ENCODE assay signal across 1 cellular context in the genomic region with DNA sequence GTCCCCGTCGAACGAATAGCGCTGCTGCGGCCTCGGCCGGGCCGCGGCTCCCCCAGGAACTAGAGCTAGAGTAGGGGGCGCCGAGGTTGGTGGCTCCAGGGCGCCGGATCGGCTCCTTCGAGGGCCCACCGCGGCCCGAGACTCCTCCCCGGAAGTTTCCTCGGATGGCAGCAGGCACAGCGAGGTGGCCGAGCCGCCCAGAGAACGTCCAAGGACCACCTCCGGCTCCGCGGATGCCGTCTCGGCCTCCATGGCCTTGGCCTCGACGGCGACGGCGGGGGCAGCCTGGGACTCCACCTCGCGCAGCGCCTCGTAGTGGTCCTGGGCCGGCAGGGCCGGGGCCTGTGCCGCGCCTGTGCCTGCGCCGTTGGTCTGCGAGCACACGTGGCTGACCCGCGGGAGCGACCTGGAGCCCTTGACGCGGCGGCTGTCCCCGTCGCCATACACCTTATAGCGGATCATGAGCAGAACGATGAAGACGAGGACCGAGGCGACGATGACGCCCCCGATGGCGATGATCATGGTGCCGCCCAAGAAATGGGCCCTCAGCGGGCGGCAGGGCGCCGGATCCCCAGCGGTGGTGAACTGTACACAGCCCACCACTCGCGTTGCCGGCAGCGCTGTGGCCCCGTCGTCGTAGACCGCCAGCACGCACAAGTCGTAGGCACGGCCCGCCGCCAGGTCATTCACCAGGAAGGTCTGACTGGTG.
TF ChIP-seq lines count a peak whose summit lies in the region.

No MANE protein-coding gene starts in this region.

TF ChIP-seq in GM23338, 12 proteins besides CTCF, POLR2A, EP300 and RAD21 (continued from another document):
- TF ChIP-seq, protein P1, sequence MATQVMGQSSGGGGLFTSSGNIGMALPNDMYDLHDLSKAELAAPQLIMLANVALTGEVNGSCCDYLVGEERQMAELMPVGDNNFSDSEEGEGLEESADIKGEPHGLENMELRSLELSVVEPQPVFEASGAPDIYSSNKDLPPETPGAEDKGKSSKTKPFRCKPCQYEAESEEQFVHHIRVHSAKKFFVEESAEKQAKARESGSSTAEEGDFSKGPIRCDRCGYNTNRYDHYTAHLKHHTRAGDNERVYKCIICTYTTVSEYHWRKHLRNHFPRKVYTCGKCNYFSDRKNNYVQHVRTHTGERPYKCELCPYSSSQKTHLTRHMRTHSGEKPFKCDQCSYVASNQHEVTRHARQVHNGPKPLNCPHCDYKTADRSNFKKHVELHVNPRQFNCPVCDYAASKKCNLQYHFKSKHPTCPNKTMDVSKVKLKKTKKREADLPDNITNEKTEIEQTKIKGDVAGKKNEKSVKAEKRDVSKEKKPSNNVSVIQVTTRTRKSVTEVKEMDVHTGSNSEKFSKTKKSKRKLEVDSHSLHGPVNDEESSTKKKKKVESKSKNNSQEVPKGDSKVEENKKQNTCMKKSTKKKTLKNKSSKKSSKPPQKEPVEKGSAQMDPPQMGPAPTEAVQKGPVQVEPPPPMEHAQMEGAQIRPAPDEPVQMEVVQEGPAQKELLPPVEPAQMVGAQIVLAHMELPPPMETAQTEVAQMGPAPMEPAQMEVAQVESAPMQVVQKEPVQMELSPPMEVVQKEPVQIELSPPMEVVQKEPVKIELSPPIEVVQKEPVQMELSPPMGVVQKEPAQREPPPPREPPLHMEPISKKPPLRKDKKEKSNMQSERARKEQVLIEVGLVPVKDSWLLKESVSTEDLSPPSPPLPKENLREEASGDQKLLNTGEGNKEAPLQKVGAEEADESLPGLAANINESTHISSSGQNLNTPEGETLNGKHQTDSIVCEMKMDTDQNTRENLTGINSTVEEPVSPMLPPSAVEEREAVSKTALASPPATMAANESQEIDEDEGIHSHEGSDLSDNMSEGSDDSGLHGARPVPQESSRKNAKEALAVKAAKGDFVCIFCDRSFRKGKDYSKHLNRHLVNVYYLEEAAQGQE (IDR thresholded peaks at IDR 0.05; ENCODE audit: unreplicated experiment), result no peak
- TF ChIP-seq ZNF114 (CRISPR knock-in tag; IDR thresholded peaks at IDR 0.05), result no peak
